8 cellular contexts compared by ENCODE assay signal in genomic region chr5:168291281-168291960, GRCh38. TPM values are rescaled to one million over a fixed set of nuclear protein-coding genes. Genes with fewer than 3 reads are reported as not detected.
DNase-seq lines count a peak whose midpoint lies in the region; ATAC-seq and TF ChIP-seq lines count a peak whose summit lies in the region.

Gene WWC1, plus strand, starts transcription at chr5:168291645. Its CDS starts 508 bp downstream, at chr5:168292153.

- H3K36me3 ChIP-seq in BJ (ENCODE audit: control insufficient read depth, insufficient read depth, low read length) (no peaks in the 10 kb centered on the region), tibial nerve (no peaks in the 10 kb centered on the region)

- H3K4me3 Mint-ChIP-seq in activated CD8-positive, alpha-beta memory T cell treated with anti-CD3 and anti-CD28 coated beads, Interleukin-2, amount 10 ng/mL, durations not matched to agents 7 days and 5 days = no peak within 1 kb of the TSS
- peak within 1 kb of the TSS; percentile 39 for H3K4me3 Mint-ChIP-seq in natural killer cell treated with Interleukin-12 subunit alpha and Interleukin-12 subunit beta and Interleukin-15 and Interleukin-18, amount 100 ng/mL, for 72 hours

- peak within 1 kb of the TSS in 1 of 4 donors; percentile 53 for H3K27ac ChIP-seq in tibial nerve

- TF ChIP-seq POLR2A in tibial nerve (IDR thresholded peaks at IDR 0.05) = no peak

- ATAC-seq in GM19043 (IDR thresholded peaks at IDR 0.05; ENCODE audit: low read depth, unreplicated experiment) (peak; percentile 68), HG03159 (IDR thresholded peaks at IDR 0.05; ENCODE audit: unreplicated experiment) (peak; percentile 86), esophagus mucosa (peak; percentile 88)
- peak; percentile 69 for ATAC-seq in activated CD8-positive, alpha-beta memory T cell treated with anti-CD3 and anti-CD28 coated beads, Interleukin-2, amount 10 ng/mL, durations not matched to agents 7 days and 5 days
- peak; percentile 63 to 68 for ATAC-seq in natural killer cell treated with Interleukin-12 subunit alpha and Interleukin-12 subunit beta and Interleukin-15 and Interleukin-18, amount 100 ng/mL, for 72 hours

- H3K27me3 ChIP-seq in BJ (ENCODE audit: control insufficient read depth, insufficient read depth, low read length) (peaks cover 1% of the 10 kb centered on the region; the same call in 1 of the 2 replicates), tibial nerve (peaks cover 0 to 28% of the 10 kb centered on the region in 2 donors)

- CTCF ChIA-PET in BJ (lab: Yijun Ruan, JAX) = interaction anchor here (1.4 to 2.3 kb wide), 2 partner anchors 10 kb away, joined by 3 to 11 read pairs; no protein-coding TSS in a partner anchor
- CTCF ChIA-PET in activated CD8-positive, alpha-beta memory T cell treated with anti-CD3 and anti-CD28 coated beads, Interleukin-2, amount 10 ng/mL, durations not matched to agents 7 days and 5 days (lab: Charles Lee) = no interaction called here

- POLR2A ChIA-PET in BJ (lab: Charles Lee) = no interaction called here

- no peaks in the 10 kb centered on the region for H3K36me3 Mint-ChIP-seq in activated CD8-positive, alpha-beta memory T cell treated with anti-CD3 and anti-CD28 coated beads, Interleukin-2, amount 10 ng/mL, durations not matched to agents 7 days and 5 days
- H3K36me3 Mint-ChIP-seq in natural killer cell treated with Interleukin-12 subunit alpha and Interleukin-12 subunit beta and Interleukin-15 and Interleukin-18, amount 100 ng/mL, for 72 hours = no peaks in the 10 kb centered on the region

- peak within 1 kb of the TSS; percentile 49 for H3K4me3 ChIP-seq in BJ (ENCODE audit: low read depth, low read length)
- peak within 1 kb of the TSS; percentile 9 to 55 (median 35) for H3K4me3 ChIP-seq in tibial nerve

- H3K27ac Mint-ChIP-seq in activated CD8-positive, alpha-beta memory T cell treated with anti-CD3 and anti-CD28 coated beads, Interleukin-2, amount 10 ng/mL, durations not matched to agents 7 days and 5 days = no peak within 1 kb of the TSS
- H3K27ac Mint-ChIP-seq in natural killer cell treated with Interleukin-12 subunit alpha and Interleukin-12 subunit beta and Interleukin-15 and Interleukin-18, amount 100 ng/mL, for 72 hours = no peak within 1 kb of the TSS

- no peaks in the 10 kb centered on the region for H3K9me3 Mint-ChIP-seq in activated CD8-positive, alpha-beta memory T cell treated with anti-CD3 and anti-CD28 coated beads, Interleukin-2, amount 10 ng/mL, durations not matched to agents 7 days and 5 days (ENCODE audit: low read depth)
- no peaks in the 10 kb centered on the region for H3K9me3 Mint-ChIP-seq in natural killer cell treated with Interleukin-12 subunit alpha and Interleukin-12 subunit beta and Interleukin-15 and Interleukin-18, amount 100 ng/mL, for 72 hours

- H3K9me3 ChIP-seq in tibial nerve = peaks cover 0 to 3% (median 0%) of the 10 kb centered on the region in 4 donors

- peak; percentile 14; the same call in 1 of the 2 replicates for TF ChIP-seq CTCF in BJ (IDR thresholded peaks at IDR 0.05; ENCODE audit: insufficient read depth, low read depth, low read length)
- no peak for TF ChIP-seq CTCF in tibial nerve (IDR thresholded peaks at IDR 0.05)

- no peak for DNase-seq in BJ (ENCODE audit: low read depth)
- DNase-seq in NCI-H526 (lab: John Stamatoyannopoulos, UW) = peak; percentile 39 to 90
- no peak for DNase-seq in activated CD8-positive, alpha-beta memory T cell treated with anti-CD3 and anti-CD28 coated beads, Interleukin-2, amount 10 ng/mL, durations not matched to agents 7 days and 5 days
- DNase-seq in natural killer cell treated with Interleukin-12 subunit alpha and Interleukin-12 subunit beta and Interleukin-15 and Interleukin-18, amount 100 ng/mL, for 72 hours (ENCODE audit: low spot score) = peak; percentile 62
- DNase-seq in tibial nerve (ENCODE audit: low spot score in 2 of 2) = no peak

- 0 to 2% methylated on average over 10 to 40 of the region's 78 CpGs for WGBS in tibial nerve, 2 donors

- peaks cover 56% of the 10 kb centered on the region for H3K27me3 Mint-ChIP-seq in activated CD8-positive, alpha-beta memory T cell treated with anti-CD3 and anti-CD28 coated beads, Interleukin-2, amount 10 ng/mL, durations not matched to agents 7 days and 5 days
- peaks cover 39 to 56% of the 10 kb centered on the region in 2 donors for H3K27me3 Mint-ChIP-seq in natural killer cell treated with Interleukin-12 subunit alpha and Interleukin-12 subunit beta and Interleukin-15 and Interleukin-18, amount 100 ng/mL, for 72 hours

- no peak for TF ChIP-seq EP300 in tibial nerve (IDR thresholded peaks at IDR 0.05)

- H3K4me1 Mint-ChIP-seq in activated CD8-positive, alpha-beta memory T cell treated with anti-CD3 and anti-CD28 coated beads, Interleukin-2, amount 10 ng/mL, durations not matched to agents 7 days and 5 days = peaks cover 5% of the 10 kb centered on the region
- H3K4me1 Mint-ChIP-seq in natural killer cell treated with Interleukin-12 subunit alpha and Interleukin-12 subunit beta and Interleukin-15 and Interleukin-18, amount 100 ng/mL, for 72 hours (ENCODE audit: low read depth in 2 of 2) = peaks cover 5 to 13% of the 10 kb centered on the region in 2 donors

- H3K4me1 ChIP-seq in tibial nerve = peaks cover 0 to 17% (median 3%) of the 10 kb centered on the region in 4 donors

RNA-seq across cellular contexts. Expression of gene WWC1, which starts in this region (rescaled TPM):
- 1.4 TPM in 2 replicates for polyA plus RNA-seq in BJ (2011; rRNA removed)
- polyA minus RNA-seq in BJ (2011; rRNA and poly(A)+ RNA removed) = 2.3 and 2.7 TPM in 2 replicates
- under 1 TPM in 1 of 2 experiments, not detected in 1; 0.30 TPM for total RNA-seq in activated CD8-positive, alpha-beta memory T cell treated with anti-CD3 and anti-CD28 coated beads, Interleukin-2, amount 10 ng/mL, durations not matched to agents 7 days and 5 days
- total RNA-seq in esophagus mucosa (18.5 TPM), tibial nerve (1 to 10 TPM in 2 of 4 donors, under 1 TPM in 2; 0.78 to 3.3 (median 1.00) TPM)
- not detected for total RNA-seq in natural killer cell treated with Interleukin-12 subunit alpha and Interleukin-12 subunit beta and Interleukin-15 and Interleukin-18, amount 100 ng/mL, for 72 hours

Comparison
In these comparisons a context has a peak if more than half of its experiments do, and no peak if none do; other contexts are left out.
1. Peak in ATAC-seq in activated CD8-positive, alpha-beta memory T cell treated with anti-CD3 and anti-CD28 coated beads, Interleukin-2, amount 10 ng/mL, durations not matched to agents 7 days and 5 days; RNA of the gene not detected or under 1 TPM.
2. Peak in DNase-seq and ATAC-seq in natural killer cell treated with Interleukin-12 subunit alpha and Interleukin-12 subunit beta and Interleukin-15 and Interleukin-18, amount 100 ng/mL, for 72 hours; RNA of the gene not detected or under 1 TPM.
3. DNase-seq: peak in NCI-H526 (2 of 2); none in BJ (single experiment), activated CD8-positive, alpha-beta memory T cell treated with anti-CD3 and anti-CD28 coated beads, Interleukin-2, amount 10 ng/mL, durations not matched to agents 7 days and 5 days (single experiment) and tibial nerve (0 of 2).
4. Peak in every context shown above with its lines, with median percentiles within 50 percentile points of each other: ATAC-seq.